8 cellular contexts compared by ENCODE assay signal in the genomic region with DNA sequence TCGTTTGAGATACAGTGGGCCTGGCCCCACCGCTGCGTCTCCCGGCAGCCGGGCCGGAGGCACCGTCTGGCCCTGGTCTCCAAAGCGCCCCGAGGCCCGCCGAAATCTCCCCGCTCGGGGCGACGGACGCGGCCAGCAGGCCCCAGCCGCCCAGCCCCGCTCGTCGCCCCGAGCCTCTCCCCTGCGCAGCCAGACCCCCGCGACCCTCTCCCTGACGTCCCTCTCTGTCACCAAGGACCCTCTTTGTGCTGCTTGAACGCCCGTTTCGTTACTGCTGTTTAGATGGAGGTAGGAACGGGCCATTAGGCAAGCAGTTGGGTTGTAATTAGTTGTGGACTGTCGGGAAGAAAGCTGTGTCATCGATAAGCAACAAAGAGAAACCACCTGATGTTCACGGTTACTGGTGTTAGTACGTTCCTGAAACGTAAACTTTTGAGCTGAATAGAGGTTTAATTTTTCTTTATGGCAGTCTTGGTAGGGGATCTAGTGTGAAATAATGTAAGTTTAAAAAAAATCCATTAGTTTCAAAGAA.
A peak's percentile ranks its signal among the peaks of the same experiment; 100 is the strongest.
DNase-seq lines count a peak whose midpoint lies in the region; ATAC-seq, FAIRE-seq and TF ChIP-seq lines count a peak whose summit lies in the region.

No MANE protein-coding gene starts in this region.

- H3K9me3 Mint-ChIP-seq in nephron: no peaks in the 10 kb centered on the region

- TF ChIP-seq CTCF in nephron (IDR thresholded peaks at IDR 0.05; ENCODE audit: unreplicated experiment in 3 of 3): no peak

- H3K4me1 Mint-ChIP-seq in nephron: peaks cover 15% of the 10 kb centered on the region

- H3K27ac Mint-ChIP-seq in nephron: peak overlapping the region; percentile 88 to 99 (median 97)

- H3K27me3 Mint-ChIP-seq in nephron (ENCODE audit: low read depth): no peaks in the 10 kb centered on the region

- DNase-seq in C1 segment of cervical spinal cord (lab: John Stamatoyannopoulos, UW): peak in 9 of 14 donors; percentile 25 to 71 (median 46)
- DNase-seq in NCI-H526 (lab: John Stamatoyannopoulos, UW): peak; percentile 20 to 68
- peak; percentile 12 for DNase-seq in activated CD8-positive, alpha-beta memory T cell treated with anti-CD3 and anti-CD28 coated beads, Interleukin-2, amount 50 U/mL, for 24 hours (ENCODE audit: extremely low read depth)
- DNase-seq in fibroblast of peridontal ligament (ENCODE audit: extremely low read depth): peak; percentile 70
- peak; percentile 44 for DNase-seq in urothelium cell line (ENCODE audit: low spot score)

- ATAC-seq in GM18868 (IDR thresholded peaks at IDR 0.05; ENCODE audit: unreplicated experiment): peak; percentile 15
- peak; percentile 23 for ATAC-seq in HG03095 (IDR thresholded peaks at IDR 0.05; ENCODE audit: unreplicated experiment)

- H3K36me3 Mint-ChIP-seq in nephron (ENCODE audit: low read depth): peaks cover 27% of the 10 kb centered on the region

- FAIRE-seq in urothelium cell line (lab: Jason Lieb, UNC): no peak

- peak overlapping the region; percentile 92 to 94 (median 93) for H3K4me3 Mint-ChIP-seq in nephron

Comparison
In these comparisons a context has a peak if more than half of its experiments do, and no peak if none do; other contexts are left out.
1. Peak in every context shown above with its lines: DNase-seq and ATAC-seq.
2. DNase-seq: peak in every context shown above with its lines; median percentile 70 in fibroblast of peridontal ligament; 46 in C1 segment of cervical spinal cord; 44 in NCI-H526; 44 in urothelium cell line; 12 in activated CD8-positive, alpha-beta memory T cell treated with anti-CD3 and anti-CD28 coated beads, Interleukin-2, amount 50 U/mL, for 24 hours.